In the genomic region with DNA sequence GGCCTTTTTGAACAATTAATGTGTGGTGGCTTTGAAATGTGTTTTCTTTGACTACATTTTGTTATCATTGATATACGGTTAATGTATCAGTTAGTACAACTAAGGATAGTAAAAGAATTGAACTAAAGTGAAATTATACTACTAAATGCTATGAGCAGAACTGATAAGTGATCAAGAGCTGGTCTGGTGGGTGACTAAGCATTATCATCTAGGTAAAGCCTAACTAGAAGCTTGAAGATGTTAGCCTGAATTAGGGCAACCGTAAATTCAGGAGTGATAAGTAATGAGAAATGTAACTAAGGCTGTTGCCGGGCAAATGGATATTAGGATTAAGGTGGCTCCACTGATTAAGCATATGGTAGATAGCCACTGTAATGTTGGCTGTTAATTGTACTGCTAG, we compare ENCODE assay signal across 24 cellular contexts.
"Had no signal": no experiment of that assay in that cellular context is flagged by ENCODE, and none has a peak within 500 bp of the region (broad histone marks: within the 10 kb centered on the region; RNA-seq: fewer than 3 reads in every experiment).

No MANE protein-coding gene starts in this region.

- H3K27ac ChIP-seq: left ventricle myocardium inferior, neural progenitor cell, neutrophil, ovary, right atrium auricular region, right lobe of liver, tibial nerve, uterus had no signal

- H3K9ac ChIP-seq: neural progenitor cell had no signal

- DNase-seq: hypothalamus; immature natural killer cell; islet precursor cell; left ventricle myocardium inferior; naive B cell; natural killer cell; nephron progenitor cell; occipital lobe; ovary; right lobe of liver; stimulated activated CD4-positive, alpha-beta T cell treated with anti-CD3 and anti-CD28 coated beads, Interleukin-1b, Interleukin-23, amount 100 ng/mL, for 48 hours; stimulated activated CD4-positive, alpha-beta T cell treated with anti-CD3 and anti-CD28 coated beads, Interleukin-2, amount 100 ng/mL, for 48 hours; stimulated activated CD4-positive, alpha-beta T cell treated with anti-CD3 and anti-CD28 coated beads, Interleukin-4, amount 100 ng/mL, for 4 hours; stimulated activated CD8-positive, alpha-beta memory T cell treated with anti-CD3 and anti-CD28 coated beads, Interleukin-4, amount 100 ng/mL, for 48 hours; stimulated activated naive CD4-positive, alpha-beta T cell treated with Interleukin-2 at 50 U/mL for 16 hours; stimulated activated naive CD8-positive, alpha-beta T cell treated with anti-CD3 and anti-CD28 coated beads, Interleukin-15, amount 100 ng/mL, for 72 hours; substantia nigra; uterus had no signal

- H3K4me3 ChIP-seq: left ventricle myocardium inferior, neural progenitor cell, ovary, right atrium auricular region, right lobe of liver, smooth muscle cell, tibial nerve, uterus had no signal

- H3K9me3 ChIP-seq: left ventricle myocardium inferior, neutrophil, ovary, right lobe of liver, tibial nerve, uterus had no signal

- H3K4me1 ChIP-seq: left ventricle myocardium inferior, neural progenitor cell, right atrium auricular region, right lobe of liver, tibial nerve, uterus had no signal

- ATAC-seq: natural killer cell; right lobe of liver; stimulated activated memory B cell treated with anti-CD40 and anti-IgM and Interleukin-4, amounts not matched to agents 10 μg/mL and 1 μg/mL and 100 μg/mL, for 72 hours; stimulated activated naive CD8-positive, alpha-beta T cell treated with anti-CD3 and anti-CD28 coated beads, Interleukin-15, amount 100 ng/mL, for 72 hours had no signal

- H3K4me2 ChIP-seq: neural progenitor cell, smooth muscle cell had no signal

- H3K36me3 ChIP-seq: left ventricle myocardium inferior, neural progenitor cell, neutrophil, ovary, right atrium auricular region, right lobe of liver, tibial nerve, uterus had no signal

- H2AFZ ChIP-seq: neural progenitor cell had no signal

- H3K27me3 ChIP-seq: neural progenitor cell, neutrophil, ovary, right atrium auricular region, right lobe of liver, tibial nerve, uterus had no signal
